ENCODE assay signal across 23 cellular contexts in the genomic region with DNA sequence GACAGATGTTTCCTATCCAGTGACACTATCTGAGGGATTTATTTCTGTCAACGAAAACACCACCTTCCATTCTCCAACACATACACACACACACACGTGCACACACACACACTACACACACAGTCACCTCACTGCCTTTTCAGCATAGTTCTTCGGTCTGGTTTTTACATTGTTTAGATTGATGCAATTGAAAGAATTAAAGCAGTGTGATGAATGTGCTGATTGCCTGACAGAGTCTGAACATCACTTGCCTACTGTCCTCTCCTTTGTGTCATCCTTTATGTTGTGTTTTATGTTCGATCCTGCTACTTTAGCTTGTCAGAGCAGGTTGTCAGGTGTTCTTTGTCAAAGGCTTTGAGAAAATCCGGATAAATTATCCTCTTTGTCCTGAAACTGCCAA.
"Had no signal": no experiment of that assay in that cellular context is flagged by ENCODE, and none has a peak within 500 bp of the region (broad histone marks: within the 10 kb centered on the region; RNA-seq: fewer than 3 reads in every experiment).

No MANE protein-coding gene starts in this region.

- H3K9me3 ChIP-seq: esophagus squamous epithelium, suprapubic skin, thyroid gland had no signal

- H3K4me3 ChIP-seq: coronary artery, esophagus squamous epithelium, lung, neural progenitor cell, smooth muscle cell, suprapubic skin, thyroid gland had no signal

- H3K4me1 ChIP-seq: neural progenitor cell, parathyroid adenoma, suprapubic skin, thyroid gland had no signal

- H3K36me3 ChIP-seq: esophagus squamous epithelium, neural progenitor cell, suprapubic skin, thyroid gland had no signal

- H3K27ac ChIP-seq: coronary artery, esophagus squamous epithelium, neural progenitor cell, parathyroid adenoma, suprapubic skin, thyroid gland had no signal

- DNase-seq: dermis blood vessel endothelial cell; effector memory CD4-positive, alpha-beta T cell; esophagus squamous epithelium; foreskin melanocyte; hypothalamus; immature natural killer cell; islet precursor cell; natural killer cell; stimulated activated CD4-positive, alpha-beta T cell treated with anti-CD3 and anti-CD28 coated beads, Interleukin-12 subunit alpha, Interleukin-12 subunit beta, amount 100 ng/mL, for 4 hours; stimulated activated CD4-positive, alpha-beta T cell treated with anti-CD3 and anti-CD28 coated beads, Interleukin-1b, Interleukin-23, amount 100 ng/mL, for 48 hours; stimulated activated CD4-positive, alpha-beta T cell treated with anti-CD3 and anti-CD28 coated beads, Interleukin-4, amount 100 ng/mL, for 1 hour; stimulated activated CD8-positive, alpha-beta memory T cell treated with anti-CD3 and anti-CD28 coated beads, Interleukin-4, amount 100 ng/mL, for 48 hours; stimulated activated naive CD4-positive, alpha-beta T cell; stimulated activated naive CD8-positive, alpha-beta T cell treated with anti-CD3 and anti-CD28 coated beads, Interleukin-15, amount 100 ng/mL, for 72 hours; thyroid gland had no signal

- ATAC-seq: left lobe of liver; natural killer cell; sciatic nerve; stimulated activated naive CD8-positive, alpha-beta T cell treated with anti-CD3 and anti-CD28 coated beads, Interleukin-15, amount 100 ng/mL, for 72 hours had no signal

- H3K27me3 ChIP-seq: esophagus squamous epithelium, neural progenitor cell, suprapubic skin, thyroid gland had no signal
